Comparison of ENCODE assay signal across 9 cellular contexts in the genomic region with DNA sequence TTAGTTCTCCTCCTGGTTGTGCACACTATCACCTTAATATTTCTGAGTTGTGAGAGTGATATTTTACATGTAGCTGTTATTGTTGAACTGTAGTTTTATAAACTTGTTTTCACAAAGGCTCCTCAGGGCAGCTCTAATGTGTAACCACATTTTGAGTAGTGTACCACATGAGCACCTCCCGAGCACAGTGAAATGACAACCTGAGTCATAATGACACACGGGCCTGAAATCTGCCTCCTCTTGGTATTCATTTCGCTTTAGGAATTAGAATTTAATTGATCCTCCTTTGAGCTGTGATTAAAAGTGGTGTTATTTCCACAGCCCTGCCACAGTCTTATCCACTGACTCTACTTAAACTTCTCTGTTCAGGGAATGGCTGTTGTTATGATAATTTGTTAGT. TPM values are rescaled to one million over a fixed set of nuclear protein-coding genes. Genes with fewer than 3 reads are reported as not detected.
DNase-seq lines count a peak whose midpoint lies in the region; ATAC-seq, FAIRE-seq and TF ChIP-seq lines count a peak whose summit lies in the region.
"Had no signal": no experiment of that assay in that cellular context is flagged by ENCODE, and none has a peak within 500 bp of the region (broad histone marks: within the 10 kb centered on the region; RNA-seq: fewer than 3 reads in every experiment).

No MANE protein-coding gene starts in this region.

- H3K4me1 ChIP-seq in RWPE2 (ENCODE audit: insufficient read depth, poor library complexity, severe bottlenecking) (peaks cover 2% of the 10 kb centered on the region), HepG2 (ENCODE audit: insufficient read depth, low read length) (peaks cover 65% of the 10 kb centered on the region), heart left ventricle (peaks cover 0 to 25% (median 0%) of the 10 kb centered on the region in 12 donors)

- H3K9me3 Mint-ChIP-seq in activated T-helper 2 cell treated with anti-CD3 and anti-CD28 coated beads, Interferon-gamma antibody, Interleukin-2, Interleukin-4, amounts not matched to agents 10 μg/mL and 5 μg/mL and 100 μg/mL, durations not matched to agents 14 hours and 24 hours and 36 hours, result no peaks in the 10 kb centered on the region

- no peaks in the 10 kb centered on the region for H3K9me3 ChIP-seq in RWPE2 (ENCODE audit: severe bottlenecking)
- no peaks in the 10 kb centered on the region for H3K9me3 ChIP-seq in HepG2 (ENCODE audit: low read length)
- H3K9me3 ChIP-seq in heart left ventricle, result no peaks in the 10 kb centered on the region
- H3K9me3 ChIP-seq: neutrophil had no signal

- H3K4me1 Mint-ChIP-seq in activated T-helper 2 cell treated with anti-CD3 and anti-CD28 coated beads, Interferon-gamma antibody, Interleukin-2, Interleukin-4, amounts not matched to agents 10 μg/mL and 5 μg/mL and 100 μg/mL, durations not matched to agents 14 hours and 24 hours and 36 hours (ENCODE audit: low read depth), result peaks cover 47% of the 10 kb centered on the region

- no peak for FAIRE-seq in HepG2 (lab: Jason Lieb, UNC)
- no peak for FAIRE-seq in GM12891 (lab: Jason Lieb, UNC)

- H3K36me3 ChIP-seq in RWPE2 (ENCODE audit: low read depth) (peaks cover 100% of the 10 kb centered on the region), HepG2 (replicated peaks in 1 of 2; ENCODE audit: control insufficient read depth in 1 of 2, insufficient read depth in 2 of 2, low read length in 2 of 2) (peaks cover 18 to 64% of the 10 kb centered on the region in 2 experiments), heart left ventricle (peaks cover 0 to 93% (median 77%) of the 10 kb centered on the region in 9 donors)

- H3K27ac Mint-ChIP-seq in activated T-helper 2 cell treated with anti-CD3 and anti-CD28 coated beads, Interferon-gamma antibody, Interleukin-2, Interleukin-4, amounts not matched to agents 10 μg/mL and 5 μg/mL and 100 μg/mL, durations not matched to agents 14 hours and 24 hours and 36 hours, result no peak overlapping the region

- 90% methylated on average over 3 of the region's 3 CpGs for WGBS in HepG2 (ENCODE audit: low lambda C conversion rate)
- 89 to 97% (median 92%) methylated on average over 3 of the region's 3 CpGs for WGBS in heart left ventricle, 4 donors

- no peak overlapping the region for H3K4me3 Mint-ChIP-seq in activated T-helper 2 cell treated with anti-CD3 and anti-CD28 coated beads, Interferon-gamma antibody, Interleukin-2, Interleukin-4, amounts not matched to agents 10 μg/mL and 5 μg/mL and 100 μg/mL, durations not matched to agents 14 hours and 24 hours and 36 hours (ENCODE audit: low read depth)

- no peaks in the 10 kb centered on the region for H3K27me3 ChIP-seq in RWPE2 (ENCODE audit: insufficient read depth, poor library complexity, severe bottlenecking)
- H3K27me3 ChIP-seq in HepG2 (ENCODE audit: control insufficient read depth in 1 of 2, insufficient read depth in 2 of 2, low read length in 2 of 2), result no peaks in the 10 kb centered on the region
- H3K27me3 ChIP-seq in heart left ventricle, result no peaks in the 10 kb centered on the region
- H3K27me3 ChIP-seq: neutrophil had no signal

- H3K79me2 ChIP-seq in HepG2 (ENCODE audit: insufficient read depth, low read length), result peaks cover 74% of the 10 kb centered on the region

- CTCF ChIA-PET in HepG2 (lab: Yijun Ruan, JAX; ENCODE audit: low intra/inter-chr PET ratio, low total read pairs), result no interaction called here

- no peaks in the 10 kb centered on the region for H3K27me3 Mint-ChIP-seq in activated T-helper 2 cell treated with anti-CD3 and anti-CD28 coated beads, Interferon-gamma antibody, Interleukin-2, Interleukin-4, amounts not matched to agents 10 μg/mL and 5 μg/mL and 100 μg/mL, durations not matched to agents 14 hours and 24 hours and 36 hours (ENCODE audit: low read depth)

- in situ Hi-C loops in HepG2 (cut with HindIII; ENCODE audit: extremely low pct_ligation_motif_present, low pct_unique_long_range_greater_than_20kb), result no loop called here

- H3K36me3 Mint-ChIP-seq in activated T-helper 2 cell treated with anti-CD3 and anti-CD28 coated beads, Interferon-gamma antibody, Interleukin-2, Interleukin-4, amounts not matched to agents 10 μg/mL and 5 μg/mL and 100 μg/mL, durations not matched to agents 14 hours and 24 hours and 36 hours (ENCODE audit: low read depth), result peaks cover 92% of the 10 kb centered on the region

- TF ChIP-seq POLR2A in HepG2 (IDR thresholded peaks at IDR 0.05; ENCODE audit: insufficient read depth in 1 of 2, low read depth in 2 of 2, low read length in 2 of 2), result no peak
- TF ChIP-seq POLR2A in heart left ventricle (IDR thresholded peaks at IDR 0.05), result no peak
- no peak for TF ChIP-seq POLR2A in GM12891 (IDR thresholded peaks at IDR 0.05; ENCODE audit: low read depth, low read length)

- H3K4me3 ChIP-seq in RWPE2 (ENCODE audit: severe bottlenecking) (no peak overlapping the region), HepG2 (replicated peaks in 1 of 3; ENCODE audit: insufficient read depth in 1 of 3, low read depth in 2 of 3, low read length in 3 of 3) (no peak overlapping the region), heart left ventricle (no peak overlapping the region)

- no TSS peak for BruUV-seq in HepG2 (replicated peaks; lab: Mats Ljungman, UMichigan)

- TF ChIP-seq EP300 in HepG2 (IDR thresholded peaks at IDR 0.05; ENCODE audit: low read depth in 2 of 2, low read length in 2 of 2) (no peak), HepG2 (CRISPR knock-in tag; IDR thresholded peaks at IDR 0.05; ENCODE audit: borderline replicate concordance) (no peak)

- DNase-seq in SIG-M5 treated with dmso at 0.1 percent for 504 hours (lab: John Stamatoyannopoulos, UW; ENCODE audit: unreplicated experiment), result peak; percentile 35
- DNase-seq in SIG-M5 (lab: John Stamatoyannopoulos, UW), result no peak
- DNase-seq in RWPE2 (ENCODE audit: low spot score), result no peak
- no peak for DNase-seq in HepG2 (ENCODE audit: low spot score)
- no peak for DNase-seq in activated T-helper 2 cell treated with anti-CD3 and anti-CD28 coated beads, Interferon-gamma antibody, Interleukin-2, Interleukin-4, amounts not matched to agents 10 μg/mL and 5 μg/mL and 100 μg/mL, durations not matched to agents 14 hours and 24 hours and 36 hours (ENCODE audit: low spot score)
- DNase-seq in heart left ventricle, result no peak
- DNase-seq in GM12891 (ENCODE audit: insufficient read length, low spot score), result no peak

- H3K27ac ChIP-seq in RWPE2 (ENCODE audit: poor library complexity, severe bottlenecking) (no peak overlapping the region), HepG2 (ENCODE audit: extremely low read length, insufficient read depth, low read length) (peak overlapping the region; percentile 32), heart left ventricle (no peak overlapping the region)
- H3K27ac ChIP-seq: neutrophil had no signal

- no peaks in the 10 kb centered on the region; the same call in 1 of the 2 replicates for H4K20me1 ChIP-seq in HepG2 (ENCODE audit: insufficient read depth, low read length)

- TF ChIP-seq CTCF in RWPE2 (IDR thresholded peaks at IDR 0.05; ENCODE audit: poor library complexity, severe bottlenecking) (no peak), HepG2 (CRISPR knock-in tag; IDR thresholded peaks at IDR 0.05) (no peak), heart left ventricle (IDR thresholded peaks at IDR 0.05) (no peak)

- TF ChIP-seq RAD21 in HepG2 (CRISPR knock-in tag; IDR thresholded peaks at IDR 0.05), result no peak

- H3K4me2 ChIP-seq in HepG2 (ENCODE audit: low read depth, low read length), result no peak overlapping the region

- H3K9ac ChIP-seq in HepG2 (ENCODE audit: insufficient read depth, low read depth, low read length), result no peak overlapping the region

- intact Hi-C loops in HepG2 (cut with micrococcal nuclease; ENCODE audit: unreplicated experiment), result no loop called here
- intact Hi-C loops in activated T-helper 2 cell treated with anti-CD3 and anti-CD28 coated beads, Interferon-gamma antibody, Interleukin-2, Interleukin-4, amounts not matched to agents 10 μg/mL and 5 μg/mL and 100 μg/mL, durations not matched to agents 14 hours and 24 hours and 36 hours (cut with micrococcal nuclease), result loop anchor here (10.0 kb wide), 1 partner anchor 1382 kb away; no protein-coding TSS in a partner anchor
- intact Hi-C loops in heart left ventricle (cut with DNase I), result no loop called here

- ATAC-seq in HG02623 (IDR thresholded peaks at IDR 0.05; ENCODE audit: unreplicated experiment) (peak; percentile 37), RWPE2 (ENCODE audit: low read depth) (peak; percentile 76), HepG2 (no peak), heart left ventricle (no peak)

- H2AFZ ChIP-seq in HepG2 (ENCODE audit: low read length), result no peak overlapping the region

- POLR2A ChIA-PET in HepG2 (lab: Yijun Ruan, JAX), result interaction anchor here (2.4 kb wide), 1 partner anchor 8 kb away, joined by 16 read pairs; a partner anchor contains a TSS

RNA-seq across cellular contexts. Expression of a gene that starts 7.9 kb away (rescaled TPM):
- total RNA-seq in HepG2 (2016; rRNA removed; fragmentation: Illumina TruSeq; extraction: Trizol), result 39.2 and 43.1 TPM in 2 replicates
- total RNA-seq in HepG2 (2016; cell fraction: cytosol; rRNA removed; fragmentation: Illumina TruSeq; extraction: Trizol; ENCODE audit: low read depth), result 9.6 and 9.7 TPM in 2 replicates
- 44.7 and 46.0 TPM in 2 replicates for total RNA-seq in HepG2 (2016; cell fraction: insoluble cytoplasmic fraction; rRNA removed; fragmentation: Illumina TruSeq; extraction: Trizol)
- total RNA-seq in HepG2 (2016; cell fraction: membrane; rRNA removed; fragmentation: Illumina TruSeq; extraction: Trizol), result 19.2 TPM in 2 replicates
- 73.8 and 83.7 TPM in 2 replicates for total RNA-seq in HepG2 (2016; cell fraction: nucleus; rRNA removed; fragmentation: Illumina TruSeq; extraction: Trizol)
- 53.9 and 59.2 TPM in 2 replicates for polyA plus RNA-seq in HepG2 (2011; rRNA removed)
- 24.6 and 29.6 TPM in 2 replicates for polyA plus RNA-seq in HepG2 (2011; cell fraction: cytosol; rRNA removed)
- 76.6 and 78.8 TPM in 2 replicates for polyA plus RNA-seq in HepG2 (2011; cell fraction: nucleus; rRNA removed)
- polyA plus RNA-seq in HepG2 (2012), result 27.0 and 30.9 TPM in 2 replicates
- 5.1 and 6.8 TPM in 2 replicates for polyA plus RNA-seq in HepG2 (2016; cell fraction: cytosol; fragmentation: Illumina TruSeq; extraction: Trizol; ENCODE audit: low read depth)
- 49.7 and 51.4 TPM in 2 replicates for polyA plus RNA-seq in HepG2 (2016; cell fraction: insoluble cytoplasmic fraction; fragmentation: Illumina TruSeq; extraction: Trizol; ENCODE audit: low read depth)
- 15.2 and 18.8 TPM in 2 replicates for polyA plus RNA-seq in HepG2 (2016; cell fraction: membrane; fragmentation: Illumina TruSeq; extraction: Trizol; ENCODE audit: low read depth)
- 66.9 and 74.7 TPM in 2 replicates for polyA plus RNA-seq in HepG2 (2016; cell fraction: nucleus; fragmentation: Illumina TruSeq; extraction: Trizol; ENCODE audit: insufficient read depth, low read depth)
- 87.7 and 260 TPM in 2 replicates for polyA minus RNA-seq in HepG2 (2011; rRNA and poly(A)+ RNA removed; ENCODE audit: low replicate concordance)
- 25.6 and 30.9 TPM in 2 replicates for polyA minus RNA-seq in HepG2 (2011; cell fraction: cytosol; rRNA and poly(A)+ RNA removed)
- polyA minus RNA-seq in HepG2 (2011; cell fraction: nucleus; rRNA and poly(A)+ RNA removed), result 211 and 212 TPM in 2 replicates
- total RNA-seq in activated T-helper 2 cell treated with anti-CD3 and anti-CD28 coated beads, Interferon-gamma antibody, Interleukin-2, Interleukin-4, amounts not matched to agents 10 μg/mL and 5 μg/mL and 100 μg/mL, durations not matched to agents 14 hours and 24 hours and 36 hours, result 61.9 and 71.4 TPM in 2 replicates
- 10 to 100 TPM; 23.5 to 42.2 (median 29.0) TPM for total RNA-seq in heart left ventricle
- 10 to 100 TPM in 1 of 2 donors, 1 to 10 TPM in 1; 9.5 to 23.9 TPM for polyA plus RNA-seq in heart left ventricle
- polyA plus RNA-seq in GM12891 (2012; ENCODE audit: low read depth, missing spikeins), result 28.2 TPM

RNA-seq across cellular contexts. Expression of a gene that starts 8.0 kb away (rescaled TPM):
- 17.8 and 24.8 TPM in 2 replicates for total RNA-seq in HepG2 (2016; rRNA removed; fragmentation: Illumina TruSeq; extraction: Trizol)
- 7.2 and 7.8 TPM in 2 replicates for total RNA-seq in HepG2 (2016; cell fraction: cytosol; rRNA removed; fragmentation: Illumina TruSeq; extraction: Trizol; ENCODE audit: low read depth)
- 16.7 and 28.2 TPM in 2 replicates for total RNA-seq in HepG2 (2016; cell fraction: insoluble cytoplasmic fraction; rRNA removed; fragmentation: Illumina TruSeq; extraction: Trizol)
- 8.9 and 14.9 TPM in 2 replicates for total RNA-seq in HepG2 (2016; cell fraction: membrane; rRNA removed; fragmentation: Illumina TruSeq; extraction: Trizol)
- 16.4 and 17.2 TPM in 2 replicates for total RNA-seq in HepG2 (2016; cell fraction: nucleus; rRNA removed; fragmentation: Illumina TruSeq; extraction: Trizol)
- polyA plus RNA-seq in HepG2 (2011; rRNA removed), result 6.3 and 6.9 TPM in 2 replicates
- polyA plus RNA-seq in HepG2 (2011; cell fraction: cytosol; rRNA removed), result 2.8 and 4.2 TPM in 2 replicates
- 4.9 and 9.0 TPM in 2 replicates for polyA plus RNA-seq in HepG2 (2011; cell fraction: nucleus; rRNA removed)
- 6.8 and 8.0 TPM in 2 replicates for polyA plus RNA-seq in HepG2 (2012)
- polyA plus RNA-seq in HepG2 (2016; cell fraction: cytosol; fragmentation: Illumina TruSeq; extraction: Trizol; ENCODE audit: low read depth), result 2.4 and 3.0 TPM in 2 replicates
- 21.6 and 23.1 TPM in 2 replicates for polyA plus RNA-seq in HepG2 (2016; cell fraction: insoluble cytoplasmic fraction; fragmentation: Illumina TruSeq; extraction: Trizol; ENCODE audit: low read depth)
- 4.2 and 4.6 TPM in 2 replicates for polyA plus RNA-seq in HepG2 (2016; cell fraction: membrane; fragmentation: Illumina TruSeq; extraction: Trizol; ENCODE audit: low read depth)
- 23.7 and 30.6 TPM in 2 replicates for polyA plus RNA-seq in HepG2 (2016; cell fraction: nucleus; fragmentation: Illumina TruSeq; extraction: Trizol; ENCODE audit: insufficient read depth, low read depth)
- polyA minus RNA-seq in HepG2 (2011; rRNA and poly(A)+ RNA removed; ENCODE audit: low replicate concordance), result 1.4 and 11.6 TPM in 2 replicates
- polyA minus RNA-seq in HepG2 (2011; cell fraction: cytosol; rRNA and poly(A)+ RNA removed), result 3.3 and 3.9 TPM in 2 replicates
- 12.0 and 15.3 TPM in 2 replicates for polyA minus RNA-seq in HepG2 (2011; cell fraction: nucleus; rRNA and poly(A)+ RNA removed)
- total RNA-seq in activated T-helper 2 cell treated with anti-CD3 and anti-CD28 coated beads, Interferon-gamma antibody, Interleukin-2, Interleukin-4, amounts not matched to agents 10 μg/mL and 5 μg/mL and 100 μg/mL, durations not matched to agents 14 hours and 24 hours and 36 hours, result 11.6 and 12.7 TPM in 2 replicates
- total RNA-seq in heart left ventricle, result 1 to 10 TPM; 4.3 to 7.4 (median 5.8) TPM
- polyA plus RNA-seq in heart left ventricle, result 10 to 100 TPM in 1 of 2 donors, 1 to 10 TPM in 1; 6.1 to 11.5 TPM
- 7.6 TPM for polyA plus RNA-seq in GM12891 (2012; ENCODE audit: low read depth, missing spikeins)

RNA-seq across cellular contexts. Expression of a gene that starts 25.9 kb away (rescaled TPM):
- 0.11 and 0.20 TPM in 2 replicates for total RNA-seq in HepG2 (2016; rRNA removed; fragmentation: Illumina TruSeq; extraction: Trizol)
- total RNA-seq in HepG2 (2016; cell fraction: cytosol; rRNA removed; fragmentation: Illumina TruSeq; extraction: Trizol; ENCODE audit: low read depth), result not detected in 2 replicates
- not detected in 2 replicates for total RNA-seq in HepG2 (2016; cell fraction: insoluble cytoplasmic fraction; rRNA removed; fragmentation: Illumina TruSeq; extraction: Trizol)
- total RNA-seq in HepG2 (2016; cell fraction: membrane; rRNA removed; fragmentation: Illumina TruSeq; extraction: Trizol), result not detected in 2 replicates
- total RNA-seq in HepG2 (2016; cell fraction: nucleus; rRNA removed; fragmentation: Illumina TruSeq; extraction: Trizol), result not detected in 2 replicates
- polyA plus RNA-seq in HepG2 (2011; rRNA removed), result not detected in 2 replicates
- not detected in 2 replicates for polyA plus RNA-seq in HepG2 (2011; cell fraction: cytosol; rRNA removed)
- polyA plus RNA-seq in HepG2 (2011; cell fraction: nucleus; rRNA removed), result not detected in 2 replicates
- 0.09 TPM in 1 of 2 replicates, not detected in the other for polyA plus RNA-seq in HepG2 (2012)
- polyA plus RNA-seq in HepG2 (2016; cell fraction: cytosol; fragmentation: Illumina TruSeq; extraction: Trizol; ENCODE audit: low read depth), result 0.10 TPM in 1 of 2 replicates, not detected in the other
- polyA plus RNA-seq in HepG2 (2016; cell fraction: insoluble cytoplasmic fraction; fragmentation: Illumina TruSeq; extraction: Trizol; ENCODE audit: low read depth), result not detected in 2 replicates
- 0.25 TPM in 1 of 2 replicates, not detected in the other for polyA plus RNA-seq in HepG2 (2016; cell fraction: membrane; fragmentation: Illumina TruSeq; extraction: Trizol; ENCODE audit: low read depth)
- not detected in 2 replicates for polyA plus RNA-seq in HepG2 (2016; cell fraction: nucleus; fragmentation: Illumina TruSeq; extraction: Trizol; ENCODE audit: insufficient read depth, low read depth)
- polyA minus RNA-seq in HepG2 (2011; rRNA and poly(A)+ RNA removed; ENCODE audit: low replicate concordance), result not detected in 2 replicates
- polyA minus RNA-seq in HepG2 (2011; cell fraction: cytosol; rRNA and poly(A)+ RNA removed), result not detected in 2 replicates
- not detected in 2 replicates for polyA minus RNA-seq in HepG2 (2011; cell fraction: nucleus; rRNA and poly(A)+ RNA removed)
- total RNA-seq in activated T-helper 2 cell treated with anti-CD3 and anti-CD28 coated beads, Interferon-gamma antibody, Interleukin-2, Interleukin-4, amounts not matched to agents 10 μg/mL and 5 μg/mL and 100 μg/mL, durations not matched to agents 14 hours and 24 hours and 36 hours, result not detected in 2 replicates
- total RNA-seq in heart left ventricle, result not detected
- not detected for polyA plus RNA-seq in heart left ventricle
- polyA plus RNA-seq in GM12891 (2012; ENCODE audit: low read depth, missing spikeins), result not detected

Comparison
In these comparisons a context has a peak if more than half of its experiments do, and no peak if none do; other contexts are left out.
1. ATAC-seq: peak in HG02623 (single experiment) and RWPE2 (single experiment); none in HepG2 (single experiment) and heart left ventricle (0 of 4).